8 cellular contexts compared by ENCODE assay signal in the genomic region with DNA sequence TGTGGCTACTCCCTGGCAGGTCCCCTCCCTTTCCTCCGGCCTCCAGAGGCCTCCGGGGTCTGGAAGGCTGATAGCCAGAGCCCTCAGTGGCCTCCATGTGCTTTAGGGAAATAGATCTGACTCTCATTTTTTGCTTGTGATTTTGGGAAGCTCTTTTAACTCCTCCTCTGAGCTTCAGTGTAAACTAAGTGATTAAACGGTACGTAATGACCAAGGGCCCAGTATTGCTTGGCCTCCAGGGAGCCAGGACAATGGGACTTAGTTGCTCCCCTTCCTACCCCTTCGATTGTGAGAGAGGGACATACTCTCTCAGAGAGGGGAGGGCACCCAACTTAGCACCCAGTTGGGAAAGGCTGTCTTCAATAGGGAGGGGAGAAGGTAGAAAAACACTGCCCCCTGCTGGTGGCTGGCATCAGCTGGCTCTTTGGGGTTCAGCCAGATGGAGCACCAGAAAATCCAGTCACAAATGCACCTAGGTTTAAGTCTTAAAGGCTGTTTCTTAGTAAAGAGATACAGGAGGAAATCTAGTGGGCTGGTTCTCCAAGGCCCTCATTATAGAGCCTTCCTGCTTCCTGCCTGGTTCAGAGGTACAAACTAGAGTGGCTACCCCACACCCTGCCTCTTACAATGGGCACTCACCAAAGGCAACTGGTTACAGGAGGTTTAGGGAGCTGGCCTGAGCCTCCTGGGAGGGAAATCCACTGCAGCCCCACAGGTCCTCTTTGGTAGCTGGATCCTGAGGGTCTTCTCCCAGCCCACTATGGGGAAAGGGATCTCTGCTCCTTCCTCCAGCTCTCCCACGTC. TPM values are rescaled to one million over a fixed set of nuclear protein-coding genes. Genes with fewer than 3 reads are reported as not detected.
DNase-seq lines count a peak whose midpoint lies in the region; ATAC-seq, FAIRE-seq and TF ChIP-seq lines count a peak whose summit lies in the region.

No MANE protein-coding gene starts in this region.

- POLR2A ChIA-PET in activated CD4-positive, alpha-beta T cell treated with anti-CD3 and anti-CD28 coated beads for 36 hours (lab: Charles Lee) = interaction anchor here (0.5 to 4.9 kb wide), 11 partner anchors 13 to 113 kb away, joined by 3 to 51 read pairs (median 5); a partner anchor contains a TSS

- peak overlapping the region; percentile 99 for H3K27ac Mint-ChIP-seq in activated CD4-positive, alpha-beta T cell treated with anti-CD3 and anti-CD28 coated beads for 36 hours

- intact Hi-C loops in activated CD4-positive, alpha-beta T cell treated with anti-CD3 and anti-CD28 coated beads for 36 hours (cut with DNase I, micrococcal nuclease) = loop anchor here (1.0 to 5.0 kb wide), 7 partner anchors 27 to 111 kb away; a partner anchor contains a TSS

- FAIRE-seq in GM12892 (lab: Jason Lieb, UNC) = peak; percentile 87

- CTCF ChIA-PET in activated CD4-positive, alpha-beta T cell treated with anti-CD3 and anti-CD28 coated beads for 36 hours (lab: Charles Lee) = interaction anchor here (0.5 to 27.5 kb wide), 38 partner anchors 9 to 822 kb away, joined by 3 to 621 read pairs (median 5); a partner anchor contains a TSS

- H3K4me3 Mint-ChIP-seq in activated CD4-positive, alpha-beta T cell treated with anti-CD3 and anti-CD28 coated beads for 36 hours = peak overlapping the region; percentile 65

- ATAC-seq in activated CD4-positive, alpha-beta T cell treated with anti-CD3 and anti-CD28 coated beads for 36 hours = peak; percentile 31
- ATAC-seq in HG03565 (IDR thresholded peaks at IDR 0.05; ENCODE audit: unreplicated experiment) = no peak

- no peak for TF ChIP-seq POLR2A in GM12892 (IDR thresholded peaks at IDR 0.05; ENCODE audit: low read depth, low read length)

- DNase-seq in GM12892 (ENCODE audit: insufficient read length) (peak; percentile 69), NCI-H226 (peak; percentile 33), cerebellar cortex (ENCODE audit: low spot score) (peak; percentile 75), left kidney (ENCODE audit: low read depth, low spot score) (peak; percentile 71)
- peak; percentile 93 for DNase-seq in activated CD4-positive, alpha-beta T cell treated with anti-CD3 and anti-CD28 coated beads for 36 hours
- DNase-seq in stimulated activated CD4-positive, alpha-beta T cell treated with anti-CD3 and anti-CD28 coated beads, Interleukin-4, amount 100 ng/mL, for 48 hours (ENCODE audit: low read depth in 2 of 2) = peak; percentile 84 to 90

- H3K27me3 Mint-ChIP-seq in activated CD4-positive, alpha-beta T cell treated with anti-CD3 and anti-CD28 coated beads for 36 hours = no peaks in the 10 kb centered on the region

- peaks cover 87% of the 10 kb centered on the region for H3K36me3 Mint-ChIP-seq in activated CD4-positive, alpha-beta T cell treated with anti-CD3 and anti-CD28 coated beads for 36 hours (ENCODE audit: low read depth)

- H3K27ac ChIP-seq in 22Rv1 = no peak overlapping the region

- peaks cover 87% of the 10 kb centered on the region for H3K4me1 Mint-ChIP-seq in activated CD4-positive, alpha-beta T cell treated with anti-CD3 and anti-CD28 coated beads for 36 hours

- H3K9me3 Mint-ChIP-seq in activated CD4-positive, alpha-beta T cell treated with anti-CD3 and anti-CD28 coated beads for 36 hours (ENCODE audit: low read depth) = no peaks in the 10 kb centered on the region

- peak; percentile 95 for TF ChIP-seq CTCF in 22Rv1 (IDR thresholded peaks at IDR 0.05)

RNA-seq across cellular contexts. Expression of a gene that starts 28.6 kb away (rescaled TPM):
- polyA plus RNA-seq in GM12892 (2012; ENCODE audit: missing spikeins) = 81.9 TPM
- total RNA-seq in activated CD4-positive, alpha-beta T cell treated with anti-CD3 and anti-CD28 coated beads for 36 hours = 100 to 1,000 TPM in 1 of 2 experiments, 10 to 100 TPM in 1; 91.2 to 100 TPM

RNA-seq across cellular contexts. Expression of a gene that starts 51.7 kb away (rescaled TPM):
- polyA plus RNA-seq in GM12892 (2012; ENCODE audit: missing spikeins) = 6.0 TPM
- 1 to 10 TPM; 8.3 to 8.7 TPM for total RNA-seq in activated CD4-positive, alpha-beta T cell treated with anti-CD3 and anti-CD28 coated beads for 36 hours

Comparison
In these comparisons a context has a peak if more than half of its experiments do, and no peak if none do; other contexts are left out.
1. DNase-seq: peak in every context shown above with its lines; median percentile 93 in activated CD4-positive, alpha-beta T cell treated with anti-CD3 and anti-CD28 coated beads for 36 hours; 87 in stimulated activated CD4-positive, alpha-beta T cell treated with anti-CD3 and anti-CD28 coated beads, Interleukin-4, amount 100 ng/mL, for 48 hours; 75 in cerebellar cortex; 71 in left kidney; 69 in GM12892; 33 in NCI-H226.